25 cellular contexts compared by ENCODE assay signal in the genomic region with DNA sequence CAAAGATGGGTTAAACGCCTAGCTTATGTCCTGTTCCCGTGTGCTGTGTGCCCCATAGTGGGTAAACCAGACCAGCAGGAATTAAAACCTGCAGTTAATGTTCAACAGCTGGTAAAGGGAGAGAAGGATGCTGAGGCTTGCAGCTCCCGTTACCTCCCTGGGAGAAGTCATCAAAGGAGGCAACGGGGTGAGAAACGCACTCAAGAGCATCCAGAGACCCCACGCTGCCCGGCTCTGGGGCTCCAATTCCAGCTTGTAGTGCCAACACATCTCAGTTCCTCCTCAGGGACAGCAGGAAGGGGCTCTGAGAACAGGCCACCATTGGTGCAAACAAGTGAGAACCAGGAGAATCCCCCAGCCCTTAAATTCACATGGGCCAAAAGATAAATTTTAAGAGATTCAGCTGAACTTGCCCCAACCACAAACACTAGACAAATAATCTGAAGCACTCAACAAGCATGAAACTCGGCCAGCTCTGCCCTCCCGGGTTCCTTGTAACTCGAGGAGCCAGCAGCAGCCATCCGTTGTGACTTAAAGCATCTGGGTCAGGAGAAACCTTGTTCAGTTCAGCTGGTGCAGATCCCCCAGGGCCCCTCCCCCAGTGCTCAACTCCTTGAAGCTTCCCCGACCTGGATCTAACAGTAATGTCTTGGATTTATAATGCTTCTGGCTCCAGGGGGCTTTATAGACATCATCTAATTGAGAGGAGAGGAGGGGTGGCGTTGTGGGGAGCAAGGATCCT. TPM values are rescaled to one million over a fixed set of nuclear protein-coding genes. Genes with fewer than 3 reads are reported as not detected.
DNase-seq lines count a peak whose midpoint lies in the region; ATAC-seq, FAIRE-seq and TF ChIP-seq lines count a peak whose summit lies in the region.
"Had no signal": no experiment of that assay in that cellular context is flagged by ENCODE, and none has a peak within 500 bp of the region (broad histone marks: within the 10 kb centered on the region; RNA-seq: fewer than 3 reads in every experiment).

No MANE protein-coding gene starts in this region.

- H3K36me3 Mint-ChIP-seq in nephron (ENCODE audit: low read depth), result no peaks in the 10 kb centered on the region
- H3K36me3 Mint-ChIP-seq: CD4-positive, CD25-positive, alpha-beta regulatory T cell had no signal

- peaks cover 0 to 3% (median 0%) of the 10 kb centered on the region in 4 experiments; a peak in 4 of 7 replicates for H3K27me3 ChIP-seq in H1 (replicated peaks in 1 of 4; ENCODE audit: control insufficient read depth in 3 of 4, extremely low read depth in 1 of 4, insufficient read depth in 3 of 4, low read length in 3 of 4)
- H3K27me3 ChIP-seq in spleen (replicated peaks in 1 of 7), result peaks cover 0 to 57% (median 0%) of the 10 kb centered on the region in 7 donors
- H3K27me3 ChIP-seq: BE2C had no signal

- no peak overlapping the region for H4K91ac ChIP-seq in H1 (replicated peaks; ENCODE audit: insufficient read length, low read length)

- H3K27ac Mint-ChIP-seq in nephron, result peak overlapping the region; percentile 15 to 74 (median 50)
- H3K27ac Mint-ChIP-seq: CD4-positive, CD25-positive, alpha-beta regulatory T cell had no signal

- H4K20me1 ChIP-seq in H1 (replicated peaks in 1 of 2; ENCODE audit: control insufficient read depth in 1 of 2, insufficient read depth in 2 of 2, low read length in 2 of 2), result no peaks in the 10 kb centered on the region

- no peak overlapping the region for H3K23ac ChIP-seq in H1 (ENCODE audit: insufficient read length)

- no peaks in the 10 kb centered on the region for H3K79me2 ChIP-seq in H1 (ENCODE audit: control insufficient read depth in 1 of 2, insufficient read depth in 2 of 2, low read length in 2 of 2)

- DNase-seq in NCI-H510A treated with DMSO at 0.1 percent for 48 hours (lab: John Stamatoyannopoulos, UW) (peak; percentile 3), NCI-H510A (lab: John Stamatoyannopoulos, UW) (no peak), H1 (ENCODE audit: low read depth in 1 of 2, low spot score in 2 of 2) (no peak), spleen (peak; percentile 19), NCI-H748 treated with DMSO at 0.1 percent for 48 hours (lab: John Stamatoyannopoulos, UW) (no peak)
- DNase-seq in activated CD8-positive, alpha-beta memory T cell treated with anti-CD3 and anti-CD28 coated beads for 24 hours, result no peak
- DNase-seq: BE2C; CD4-positive, CD25-positive, alpha-beta regulatory T cell; KBM-7; MM.1S; NCI-H1048; NCI-H1417 treated with DMSO at 0.1 percent for 48 hours; NCI-H187 treated with DMSO at 0.1 percent for 48 hours; NCI-H2107; NCI-H446; PC-9; RPMI8226; SHP77; SW 1271 had no signal

- no peak overlapping the region for H2BK5ac ChIP-seq in H1 (ENCODE audit: low read depth, low read length)

- H4K8ac ChIP-seq in H1 (ENCODE audit: extremely low read depth, insufficient read depth, low read length), result no peak overlapping the region

- TF ChIP-seq RAD21 in H1 (IDR thresholded peaks at IDR 0.05 in 1 of 2, conservative IDR thresholded peaks at IDR 0.05 in 1 of 2; ENCODE audit: low read depth in 2 of 2, low read length in 2 of 2), result no peak

- H4K5ac ChIP-seq in H1 (ENCODE audit: insufficient read length, low read depth, low read length), result no peak overlapping the region

- no peak overlapping the region; the same call in 1 of the 2 replicates for H3K18ac ChIP-seq in H1 (ENCODE audit: extremely low read depth, low read length)

- no peak overlapping the region for H2BK12ac ChIP-seq in H1 (ENCODE audit: low read depth, low read length)

- H3K4me1 ChIP-seq in H1 (replicated peaks in 1 of 4; ENCODE audit: control insufficient read depth in 3 of 4, insufficient read depth in 4 of 4, low read length in 3 of 4), result peaks cover 0 to 28% (median 17%) of the 10 kb centered on the region in 4 experiments; a peak in 6 of 7 replicates
- no peaks in the 10 kb centered on the region for H3K4me1 ChIP-seq in spleen

- H2AK5ac ChIP-seq in H1 (ENCODE audit: low read depth, low read length), result 0 out of 2 replicates have a peak overlapping the region, but pooled peaks have one; percentile 65

- H3K56ac ChIP-seq in H1 (replicated peaks; ENCODE audit: insufficient read length, low read depth, low read length), result no peak overlapping the region

- H3K9ac ChIP-seq in H1 (replicated peaks in 1 of 4; ENCODE audit: extremely low read depth in 1 of 4, low read depth in 3 of 4, low read length in 3 of 4), result no peak overlapping the region

- no peak for ATAC-seq in GM18517 (IDR thresholded peaks at IDR 0.05; ENCODE audit: unreplicated experiment)

- no peaks in the 10 kb centered on the region for H3K9me3 Mint-ChIP-seq in nephron

- TF ChIP-seq CTCF in H1 (IDR thresholded peaks at IDR 0.05; ENCODE audit: control extremely low read depth in 1 of 3, insufficient read depth in 1 of 3, low read depth in 1 of 3, low read length in 3 of 3), result no peak
- TF ChIP-seq CTCF in nephron (IDR thresholded peaks at IDR 0.05; ENCODE audit: unreplicated experiment in 3 of 3), result no peak
- no peak for TF ChIP-seq CTCF in spleen (IDR thresholded peaks at IDR 0.05 in 8 of 11, conservative IDR thresholded peaks at IDR 0.05 in 3 of 11)

- no peak for TF ChIP-seq EP300 in H1 (IDR thresholded peaks at IDR 0.05; ENCODE audit: borderline replicate concordance in 1 of 2, low read depth in 2 of 2, low read length in 2 of 2)

- H2AFZ ChIP-seq in H1 (ENCODE audit: low read length), result no peak overlapping the region
- H2AFZ ChIP-seq: PC-9 had no signal

- H3K36me3 ChIP-seq in H1 (ENCODE audit: control insufficient read depth in 2 of 4, insufficient read depth in 4 of 4, low read length in 3 of 4) (no peaks in the 10 kb centered on the region), spleen (no peaks in the 10 kb centered on the region)
- H3K36me3 ChIP-seq: BE2C had no signal

- H3K79me1 ChIP-seq in H1 (ENCODE audit: low read depth, low read length), result no peaks in the 10 kb centered on the region

- CTCF ChIA-PET in H1 (lab: Charles Lee; ENCODE audit: partially characterized antibody), result interaction anchor here (1.3 to 59.4 kb wide), 6 partner anchors 9 to 142 kb away, joined by 3 to 1374 read pairs (median 1030); no protein-coding TSS in a partner anchor

- peaks cover 4% of the 10 kb centered on the region for H3K27me3 Mint-ChIP-seq in nephron (ENCODE audit: low read depth)

- H3K9me3 ChIP-seq in H1 (ENCODE audit: insufficient read depth in 2 of 2, low read depth in 1 of 2, low read length in 1 of 2), result no peaks in the 10 kb centered on the region
- no peaks in the 10 kb centered on the region for H3K9me3 ChIP-seq in spleen
- H3K9me3 ChIP-seq: BE2C had no signal

- no peak overlapping the region for H2BK15ac ChIP-seq in H1 (ENCODE audit: low read length)

- TF ChIP-seq POLR2A in H1 (IDR thresholded peaks at IDR 0.05; ENCODE audit: control extremely low read depth in 1 of 2, low read depth in 2 of 2, low read length in 2 of 2) (no peak), spleen (IDR thresholded peaks at IDR 0.05) (no peak)

- H3K23me2 ChIP-seq in H1 (ENCODE audit: low read depth, low read length), result no peaks in the 10 kb centered on the region

- no peak overlapping the region for H2BK20ac ChIP-seq in H1 (ENCODE audit: low read length)

- H2BK120ac ChIP-seq in H1 (replicated peaks; ENCODE audit: low read depth, low read length), result no peak overlapping the region

- H3K4me3 ChIP-seq in H1 (ENCODE audit: extremely low read depth in 1 of 4, insufficient read depth in 2 of 4, low read depth in 3 of 4, low read length in 4 of 4), result no peak overlapping the region
- no peak overlapping the region for H3K4me3 ChIP-seq in spleen
- H3K4me3 ChIP-seq: PC-9 had no signal

- 79% methylated on average over 13 of the region's 13 CpGs; no CpG with 5 or more reads in 1 of the 2 experiments for WGBS in H1 (ENCODE audit: extremely low coverage in 1 of 2, insufficient coverage in 1 of 2, insufficient read length in 1 of 2, insufficient replicate concordance in 2 of 2, low coverage in 1 of 2, low lambda C conversion rate in 2 of 2, missing lambda C conversion rate in 1 of 2), 2 experiments
- WGBS in spleen, 5 donors, result 62 to 75% (median 73%) methylated on average over 13 of the region's 13 CpGs

- no peak overlapping the region for H3K4me2 ChIP-seq in H1 (ENCODE audit: insufficient read depth in 1 of 2, low read depth in 2 of 2, low read length in 2 of 2)
- H3K4me2 ChIP-seq: PC-9 had no signal

- H3K4ac ChIP-seq in H1 (replicated peaks; ENCODE audit: insufficient read length, low read depth, low read length), result no peak overlapping the region

- no peak overlapping the region for H3K4me3 Mint-ChIP-seq in nephron
- H3K4me3 Mint-ChIP-seq: CD4-positive, CD25-positive, alpha-beta regulatory T cell had no signal

- intact Hi-C loops in spleen (cut with DNase I; ENCODE audit: low total_unique reads), result no loop called here

- peaks cover 65% of the 10 kb centered on the region for H3K4me1 Mint-ChIP-seq in nephron
- H3K4me1 Mint-ChIP-seq: CD4-positive, CD25-positive, alpha-beta regulatory T cell had no signal

- POLR2A ChIA-PET in H1 (lab: Charles Lee; ENCODE audit: partially characterized antibody), result interaction anchor here (0.6 kb wide), 1 partner anchor 714 kb away, joined by 3 read pairs; no protein-coding TSS in a partner anchor

- H3K27ac ChIP-seq in H1 (ENCODE audit: low read depth, low read length), result no peak overlapping the region
- H3K27ac ChIP-seq in spleen, result no peak overlapping the region
- H3K27ac ChIP-seq: HL-60, PC-9 had no signal

- no peak overlapping the region for H3K14ac ChIP-seq in H1 (ENCODE audit: insufficient read length)

- FAIRE-seq in H1 (lab: Jason Lieb, UNC), result no peak
- FAIRE-seq: G401.6, GM18507, H54 had no signal

TF ChIP-seq in H1, 55 proteins besides CTCF, POLR2A, EP300 and RAD21 (continues in another document):
- TF ChIP-seq NRF1 (IDR thresholded peaks at IDR 0.05; ENCODE audit: low read depth, low read length) (no peak), JUND (IDR thresholded peaks at IDR 0.05; ENCODE audit: low read length) (no peak), MAFK (IDR thresholded peaks at IDR 0.05; ENCODE audit: low read depth, low read length) (no peak)

RNA-seq across cellular contexts. Expression of gene FAM241B, which starts 29.4 kb away (rescaled TPM):
- 18.6 and 19.3 TPM in 2 replicates for total RNA-seq in H1 (2021; fragmentation: NEBNext Ultra II Directional; extraction: Animal tissue kit (Norgen Biotek cat#: 25700))
- polyA plus RNA-seq in H1 (2011; rRNA removed) (29.2 and 30.1 TPM in 2 replicates), spleen (1 to 10 TPM; 1.6 to 3.2 (median 1.7) TPM)
- 33.7 TPM for polyA plus RNA-seq in H1 (2011; cell fraction: cytosol; rRNA removed)
- polyA plus RNA-seq in H1 (2011; cell fraction: nucleus; rRNA removed), result 23.0 TPM
- 24.7 to 33.7 TPM (median 28.7 TPM) in 4 replicates for polyA plus RNA-seq in H1 (2012, experiment 1 of 2)
- 21.4 TPM for polyA plus RNA-seq in H1 (2012, experiment 2 of 2)
- polyA plus RNA-seq in H1 (2013, experiment 1 of 2), result 18.9 TPM
- 20.3 TPM for polyA plus RNA-seq in H1 (2013, experiment 2 of 2)
- 9.3 and 11.0 TPM in 2 replicates for polyA minus RNA-seq in H1 (2011; rRNA and poly(A)+ RNA removed)
- 8.7 TPM for polyA minus RNA-seq in H1 (2011; cell fraction: cytosol; rRNA and poly(A)+ RNA removed)
- polyA minus RNA-seq in H1 (2011; cell fraction: nucleus; rRNA and poly(A)+ RNA removed), result 14.9 TPM
- 1 to 10 TPM in 6 of 7 donors, under 1 TPM in 1; 0.77 to 2.8 (median 1.8) TPM for total RNA-seq in spleen

Comparison
In these comparisons a context has a peak if more than half of its experiments do, and no peak if none do; other contexts are left out.
1. DNase-seq: peak in NCI-H510A treated with DMSO at 0.1 percent for 48 hours (single experiment) and spleen (single experiment); none in NCI-H510A (single experiment), H1 (0 of 2), activated CD8-positive, alpha-beta memory T cell treated with anti-CD3 and anti-CD28 coated beads for 24 hours (single experiment) and NCI-H748 treated with DMSO at 0.1 percent for 48 hours (single experiment).